In genomic region chr6:26157838-26158580, GRCh38 we compare ENCODE assay signal across 8 cellular contexts.
DNase-seq lines count a peak whose midpoint lies in the region; ATAC-seq and TF ChIP-seq lines count a peak whose summit lies in the region.

No MANE protein-coding gene starts in this region.

- H3K27me3 ChIP-seq in BJ (ENCODE audit: control insufficient read depth, insufficient read depth, low read length), result no peaks in the 10 kb centered on the region

- no peaks in the 10 kb centered on the region for H3K9me3 Mint-ChIP-seq in activated CD4-positive, alpha-beta T cell treated with anti-CD3 and anti-CD28 coated beads, Interleukin-2, amount 10 ng/mL, durations not matched to agents 7 days and 5 days
- no peaks in the 10 kb centered on the region for H3K9me3 Mint-ChIP-seq in dendritic cell treated with granulocyte-macrophage colony-stimulating factor and Interleukin-4, amounts not matched to agents 40 ng/mL and 50 ng/mL, for 4 days

- H3K36me3 Mint-ChIP-seq in activated CD4-positive, alpha-beta T cell treated with anti-CD3 and anti-CD28 coated beads, Interleukin-2, amount 10 ng/mL, durations not matched to agents 7 days and 5 days (ENCODE audit: low read depth), result peaks cover 14% of the 10 kb centered on the region
- H3K36me3 Mint-ChIP-seq in dendritic cell treated with granulocyte-macrophage colony-stimulating factor and Interleukin-4, amounts not matched to agents 40 ng/mL and 50 ng/mL, for 4 days (ENCODE audit: low read depth), result peaks cover 19% of the 10 kb centered on the region

- peak overlapping the region; percentile 97 for H3K27ac Mint-ChIP-seq in activated CD4-positive, alpha-beta T cell treated with anti-CD3 and anti-CD28 coated beads, Interleukin-2, amount 10 ng/mL, durations not matched to agents 7 days and 5 days
- H3K27ac Mint-ChIP-seq in dendritic cell treated with granulocyte-macrophage colony-stimulating factor and Interleukin-4, amounts not matched to agents 40 ng/mL and 50 ng/mL, for 4 days, result peak overlapping the region; percentile 99

- H3K4me3 ChIP-seq in BJ (ENCODE audit: low read depth, low read length), result peak overlapping the region; percentile 58

- H3K27me3 Mint-ChIP-seq in activated CD4-positive, alpha-beta T cell treated with anti-CD3 and anti-CD28 coated beads, Interleukin-2, amount 10 ng/mL, durations not matched to agents 7 days and 5 days, result peaks cover 3% of the 10 kb centered on the region
- no peaks in the 10 kb centered on the region for H3K27me3 Mint-ChIP-seq in dendritic cell treated with granulocyte-macrophage colony-stimulating factor and Interleukin-4, amounts not matched to agents 40 ng/mL and 50 ng/mL, for 4 days

- H3K4me3 Mint-ChIP-seq in activated CD4-positive, alpha-beta T cell treated with anti-CD3 and anti-CD28 coated beads, Interleukin-2, amount 10 ng/mL, durations not matched to agents 7 days and 5 days, result peak overlapping the region; percentile 92
- H3K4me3 Mint-ChIP-seq in dendritic cell treated with granulocyte-macrophage colony-stimulating factor and Interleukin-4, amounts not matched to agents 40 ng/mL and 50 ng/mL, for 4 days, result peak overlapping the region; percentile 81

- DNase-seq in BJ (ENCODE audit: low read depth), result peak; percentile 97
- DNase-seq in NCI-H526 treated with DMSO at 0.1 percent for 48 hours (lab: John Stamatoyannopoulos, UW), result peak; percentile 99
- DNase-seq in activated CD4-positive, alpha-beta T cell treated with anti-CD3 and anti-CD28 coated beads, Interleukin-2, amount 10 ng/mL, durations not matched to agents 7 days and 5 days, result peak; percentile 92
- DNase-seq in left lobe of liver (ENCODE audit: low spot score), result peak; percentile 87
- peak; percentile 76 to 81 for DNase-seq in stimulated activated CD4-positive, alpha-beta T cell treated with anti-CD3 and anti-CD28 coated beads, Interleukin-2, amount 100 ng/mL, for 24 hours

- CTCF ChIA-PET in BJ (lab: Yijun Ruan, JAX), result interaction anchor here (0.7 to 1.2 kb wide), 2 partner anchors 29 to 32 kb away, joined by 3 read pairs; no protein-coding TSS in a partner anchor
- CTCF ChIA-PET in activated CD4-positive, alpha-beta T cell treated with anti-CD3 and anti-CD28 coated beads, Interleukin-2, amount 10 ng/mL, durations not matched to agents 7 days and 5 days (lab: Charles Lee), result interaction anchor here (0.6 to 4.7 kb wide), 10 partner anchors 10 to 132 kb away, joined by 3 to 20 read pairs (median 6); a partner anchor contains a TSS

- peaks cover 45% of the 10 kb centered on the region for H3K4me1 Mint-ChIP-seq in activated CD4-positive, alpha-beta T cell treated with anti-CD3 and anti-CD28 coated beads, Interleukin-2, amount 10 ng/mL, durations not matched to agents 7 days and 5 days
- H3K4me1 Mint-ChIP-seq in dendritic cell treated with granulocyte-macrophage colony-stimulating factor and Interleukin-4, amounts not matched to agents 40 ng/mL and 50 ng/mL, for 4 days (ENCODE audit: low read depth), result peaks cover 29% of the 10 kb centered on the region

- POLR2A ChIA-PET in BJ (lab: Charles Lee), result interaction anchor here (0.6 to 5.1 kb wide), 18 partner anchors 14 to 1739 kb away, joined by 3 to 172 read pairs (median 6); a partner anchor contains a TSS
- POLR2A ChIA-PET in activated CD4-positive, alpha-beta T cell treated with anti-CD3 and anti-CD28 coated beads, Interleukin-2, amount 10 ng/mL, durations not matched to agents 7 days and 5 days (lab: Charles Lee), result interaction anchor here (0.6 to 6.5 kb wide), 34 partner anchors 10 to 1714 kb away, joined by 3 to 499 read pairs (median 8); a partner anchor contains a TSS

- no peaks in the 10 kb centered on the region for H3K36me3 ChIP-seq in BJ (ENCODE audit: control insufficient read depth, insufficient read depth, low read length)

- no peak for TF ChIP-seq CTCF in BJ (IDR thresholded peaks at IDR 0.05; ENCODE audit: insufficient read depth, low read depth, low read length)

- ATAC-seq in GM19324 (IDR thresholded peaks at IDR 0.05; ENCODE audit: low FRiP score, unreplicated experiment) (peak; percentile 75), HG03460 (IDR thresholded peaks at IDR 0.05; ENCODE audit: unreplicated experiment) (peak; percentile 54), left lobe of liver (peak; percentile 81)

- intact Hi-C loops in dendritic cell treated with granulocyte-macrophage colony-stimulating factor and Interleukin-4, amounts not matched to agents 40 ng/mL and 50 ng/mL, for 4 days (cut with micrococcal nuclease), result loop anchor here (1.0 kb wide), 3 partner anchors 32 to 41 kb away; a partner anchor contains a TSS

Comparison
In these comparisons a context has a peak if more than half of its experiments do, and no peak if none do; other contexts are left out.
1. Peak in every context shown above with its lines: DNase-seq, ATAC-seq and H3K4me3 ChIP-seq.